17 cellular contexts compared by ENCODE assay signal in the genomic region with DNA sequence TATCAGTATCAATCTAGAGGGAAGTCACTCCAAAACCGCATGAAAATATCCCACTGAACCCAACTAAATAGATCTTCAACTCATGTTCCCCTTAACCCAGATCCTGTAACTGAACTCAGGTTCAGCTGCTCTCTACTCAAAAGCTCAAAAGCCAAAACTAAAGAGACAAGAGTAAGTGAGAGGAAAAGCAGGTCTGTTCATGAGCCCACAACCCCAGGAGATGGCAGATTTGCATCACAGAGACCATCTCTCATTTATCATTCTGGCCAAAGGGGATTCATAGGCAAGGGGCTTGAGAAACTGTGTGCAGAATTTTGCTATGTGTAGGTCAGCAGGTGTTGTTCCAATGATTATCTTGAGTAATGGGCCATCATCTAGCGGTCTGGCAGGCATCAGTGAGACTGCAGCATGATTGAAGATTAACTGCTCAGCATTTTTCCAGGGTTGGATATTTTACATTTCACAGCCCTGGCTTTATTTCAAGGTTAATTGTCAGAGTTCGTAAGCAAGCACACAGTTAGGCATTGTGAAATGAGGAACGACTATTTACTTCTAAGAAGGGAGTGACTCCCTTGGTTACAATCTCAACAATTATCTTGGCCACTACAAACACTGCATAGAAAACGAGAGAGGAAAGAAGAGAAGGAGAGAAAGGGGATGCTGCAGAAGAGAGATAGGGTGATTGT.
DNase-seq lines count a peak whose midpoint lies in the region; TF ChIP-seq lines count a peak whose summit lies in the region.
"Had no signal": no experiment of that assay in that cellular context is flagged by ENCODE, and none has a peak within 500 bp of the region (broad histone marks: within the 10 kb centered on the region; RNA-seq: fewer than 3 reads in every experiment).

No MANE protein-coding gene starts in this region.

- TF ChIP-seq CTCF in choroid plexus epithelial cell (conservative IDR thresholded peaks at IDR 0.05; ENCODE audit: low read depth, low read length) (peak; percentile 26), HFFc6 (IDR thresholded peaks at IDR 0.05) (no peak)

- no peaks in the 10 kb centered on the region for H3K36me3 Mint-ChIP-seq in HFFc6 (ENCODE audit: low read depth)

- no peak overlapping the region for H3K4me3 Mint-ChIP-seq in HFFc6
- H3K4me3 Mint-ChIP-seq: activated naive CD8-positive, alpha-beta T cell treated with anti-CD3 and anti-CD28 coated beads, Interleukin-2, amount 50 U/mL, for 24 hours had no signal

- H3K27me3 Mint-ChIP-seq in HFFc6 (ENCODE audit: insufficient read depth), result no peaks in the 10 kb centered on the region
- H3K27me3 Mint-ChIP-seq: activated naive CD8-positive, alpha-beta T cell treated with anti-CD3 and anti-CD28 coated beads, Interleukin-2, amount 50 U/mL, for 24 hours had no signal

- H3K27ac Mint-ChIP-seq in HFFc6, result no peak overlapping the region
- H3K27ac Mint-ChIP-seq: activated naive CD8-positive, alpha-beta T cell treated with anti-CD3 and anti-CD28 coated beads, Interleukin-2, amount 50 U/mL, for 24 hours had no signal

- DNase-seq in DMS 273 (lab: John Stamatoyannopoulos, UW; ENCODE audit: unreplicated experiment) (peak; percentile 10), DMS 273 treated with DMSO at 0.1 percent for 48 hours (lab: John Stamatoyannopoulos, UW) (no peak), NCI-H69 (lab: John Stamatoyannopoulos, UW) (peak; percentile 96), choroid plexus epithelial cell (ENCODE audit: low read depth) (peak; percentile 65), renal cortical epithelial cell (ENCODE audit: low read depth) (peak; percentile 1), EL (no peak), HFFc6 (no peak), DMS153 (lab: John Stamatoyannopoulos, UW) (no peak)
- DNase-seq: activated naive CD8-positive, alpha-beta T cell treated with anti-CD3 and anti-CD28 coated beads, Interleukin-2, amount 50 U/mL, for 24 hours; activated T-cell treated with anti-CD3 and anti-CD28 coated beads, Interleukin-2, amount 50 U/mL, for 1 hour; colonic mucosa; Karpas-422; midbrain; NCI-H526; transverse colon had no signal

- no peak overlapping the region for H3K4me3 ChIP-seq in choroid plexus epithelial cell (ENCODE audit: low read depth, low read length)
- H3K4me3 ChIP-seq: colonic mucosa, esophagus muscularis mucosa, SJSA1, transverse colon had no signal

- H3K4me1 Mint-ChIP-seq in HFFc6 (ENCODE audit: low read depth), result no peaks in the 10 kb centered on the region
- H3K4me1 Mint-ChIP-seq: activated naive CD8-positive, alpha-beta T cell treated with anti-CD3 and anti-CD28 coated beads, Interleukin-2, amount 50 U/mL, for 24 hours had no signal

- H3K9me3 Mint-ChIP-seq in HFFc6, result peaks cover 32% of the 10 kb centered on the region

Comparison
In these comparisons a context has a peak if more than half of its experiments do, and no peak if none do; other contexts are left out.
1. DNase-seq: peak in DMS 273 (single experiment), NCI-H69 (single experiment), choroid plexus epithelial cell (single experiment) and renal cortical epithelial cell (single experiment); none in DMS 273 treated with DMSO at 0.1 percent for 48 hours (single experiment), EL (single experiment), HFFc6 (single experiment) and DMS153 (single experiment).